Comparison of ENCODE assay signal across 1 cellular context in genomic region chr1:218304281-218305039, GRCh38.
A peak's percentile ranks its signal among the peaks of the same experiment; 100 is the strongest.
TF ChIP-seq lines count a peak whose summit lies in the region.

No MANE protein-coding gene starts in this region.

TF ChIP-seq in K562, 482 proteins besides CTCF, POLR2A, EP300 and RAD21 (continued from another document and continues in another):
- no peak for TF ChIP-seq THAP7 (CRISPR knock-in tag; IDR thresholded peaks at IDR 0.05)
- TF ChIP-seq ARID2 (IDR thresholded peaks at IDR 0.05), result no peak
- no peak for TF ChIP-seq RB1 (IDR thresholded peaks at IDR 0.05; ENCODE audit: low read depth)
- no peak for TF ChIP-seq SNAPC5 (CRISPR knock-in tag; IDR thresholded peaks at IDR 0.05)
- TF ChIP-seq TAF7 (tag; IDR thresholded peaks at IDR 0.05), result no peak
- no peak for TF ChIP-seq ZNF280A (IDR thresholded peaks at IDR 0.05; ENCODE audit: low read depth, partially characterized antibody)
- TF ChIP-seq E2F6 (IDR thresholded peaks at IDR 0.05; ENCODE audit: borderline replicate concordance in 1 of 2, extremely low read depth in 1 of 2, insufficient read depth in 1 of 2, insufficient read length in 1 of 2, low read depth in 1 of 2, low read length in 1 of 2, poor library complexity in 1 of 2, severe bottlenecking in 1 of 2), result peak; percentile 78 to 90
- no peak for TF ChIP-seq CSDE1 (IDR thresholded peaks at IDR 0.05)
- TF ChIP-seq ZNF280B (CRISPR knock-in tag; IDR thresholded peaks at IDR 0.05), result no peak
- TF ChIP-seq FOXM1 (IDR thresholded peaks at IDR 0.05; ENCODE audit: low read depth), result peak; percentile 82; the same call in 1 of the 2 replicates
- no peak for TF ChIP-seq FOXM1 (CRISPR knock-in tag; IDR thresholded peaks at IDR 0.05; ENCODE audit: low read depth)
- TF ChIP-seq KLF16 (IDR thresholded peaks at IDR 0.05), result peak; percentile 80
- TF ChIP-seq FOXP4 (CRISPR knock-in tag; IDR thresholded peaks at IDR 0.05; ENCODE audit: borderline replicate concordance), result no peak
- TF ChIP-seq ARHGAP35 (IDR thresholded peaks at IDR 0.05; ENCODE audit: partially characterized antibody), result no peak
- no peak for TF ChIP-seq LARP7 (IDR thresholded peaks at IDR 0.05)
- no peak for TF ChIP-seq PHB (CRISPR knock-in tag; IDR thresholded peaks at IDR 0.05)
- no peak for TF ChIP-seq BCL6 (CRISPR knock-in tag; IDR thresholded peaks at IDR 0.05)
- TF ChIP-seq IRF1 (CRISPR knock-in tag; IDR thresholded peaks at IDR 0.05; ENCODE audit: borderline replicate concordance), result no peak
- no peak for TF ChIP-seq BRCA1 (IDR thresholded peaks at IDR 0.05)
- TF ChIP-seq BRCA1 (CRISPR knock-in tag; IDR thresholded peaks at IDR 0.05), result no peak
- TF ChIP-seq TGIF2 (CRISPR knock-in tag; IDR thresholded peaks at IDR 0.05), result no peak
- TF ChIP-seq SMC3 (conservative IDR thresholded peaks at IDR 0.05; ENCODE audit: insufficient read depth, low read depth, low read length), result no peak
- peak; percentile 16 for TF ChIP-seq ZFP36 (IDR thresholded peaks at IDR 0.05; ENCODE audit: low read depth, low read length, partially characterized antibody)
- TF ChIP-seq CHCHD3 (CRISPR knock-in tag; IDR thresholded peaks at IDR 0.05), result no peak
- no peak for TF ChIP-seq XRCC4 (IDR thresholded peaks at IDR 0.05; ENCODE audit: extremely low read depth, insufficient read depth, insufficient read length)
- TF ChIP-seq ZBTB2 (IDR thresholded peaks at IDR 0.05), result 0 out of 2 replicates have a peak, but pooled peaks have one; percentile 40
- no peak for TF ChIP-seq SREBF1 (IDR thresholded peaks at IDR 0.05; ENCODE audit: borderline replicate concordance, low read depth, low read length)
- peak; percentile 54 for TF ChIP-seq BRD9 (IDR thresholded peaks at IDR 0.05; ENCODE audit: low read depth, partially characterized antibody)
- TF ChIP-seq JUNB (CRISPR knock-in tag; conservative IDR thresholded peaks at IDR 0.05), result no peak
- no peak for TF ChIP-seq STAT5B (CRISPR knock-in tag; IDR thresholded peaks at IDR 0.05)
- 0 out of 2 replicates have a peak, but pooled peaks have one; percentile 26 for TF ChIP-seq ZNF444 (CRISPR knock-in tag; IDR thresholded peaks at IDR 0.05)
- no peak for TF ChIP-seq RERE (CRISPR knock-in tag; IDR thresholded peaks at IDR 0.05; ENCODE audit: borderline replicate concordance)
- no peak for TF ChIP-seq KAT2B (IDR thresholded peaks at IDR 0.05; ENCODE audit: low read depth, low read length)
- no peak for TF ChIP-seq TAF9B (IDR thresholded peaks at IDR 0.05; ENCODE audit: partially characterized antibody)
- no peak for TF ChIP-seq NCOA2 (IDR thresholded peaks at IDR 0.05; ENCODE audit: partially characterized antibody in 2 of 2)
- TF ChIP-seq ZKSCAN8 (CRISPR knock-in tag; IDR thresholded peaks at IDR 0.05), result 0 out of 2 replicates have a peak, but pooled peaks have one; percentile 50
- no peak for TF ChIP-seq HDAC8 (tag; IDR thresholded peaks at IDR 0.05)
- TF ChIP-seq PHF8 (IDR thresholded peaks at IDR 0.05; ENCODE audit: borderline replicate concordance, low read length), result no peak
- no peak for TF ChIP-seq KDM5B (IDR thresholded peaks at IDR 0.05; ENCODE audit: insufficient replicate concordance, low read depth, low read length)
- TF ChIP-seq NFRKB (IDR thresholded peaks at IDR 0.05; ENCODE audit: low read depth), result no peak
- TF ChIP-seq C11orf30 (IDR thresholded peaks at IDR 0.05; ENCODE audit: low read depth), result no peak
- TF ChIP-seq ZC3H4 (CRISPR knock-in tag; IDR thresholded peaks at IDR 0.05; ENCODE audit: borderline replicate concordance), result no peak
- no peak for TF ChIP-seq PATZ1 (CRISPR knock-in tag; IDR thresholded peaks at IDR 0.05; ENCODE audit: borderline replicate concordance)
- no peak for TF ChIP-seq HMG20B (CRISPR knock-in tag; IDR thresholded peaks at IDR 0.05)
- TF ChIP-seq PHTF2 (CRISPR knock-in tag; IDR thresholded peaks at IDR 0.05), result no peak
- TF ChIP-seq ZNF586 (CRISPR knock-in tag; conservative IDR thresholded peaks at IDR 0.05), result peak; percentile 44; the same call in 1 of the 2 replicates
- no peak for TF ChIP-seq EZH2 (IDR thresholded peaks at IDR 0.05; ENCODE audit: borderline replicate concordance, low read depth, low read length)
- no peak for TF ChIP-seq KLF13 (tag; IDR thresholded peaks at IDR 0.05; ENCODE audit: borderline replicate concordance, low read depth)
- TF ChIP-seq ZNF583 (CRISPR knock-in tag; IDR thresholded peaks at IDR 0.05), result 0 out of 2 replicates have a peak, but pooled peaks have one; percentile 70
- no peak for TF ChIP-seq MLX (CRISPR knock-in tag; conservative IDR thresholded peaks at IDR 0.05)
- TF ChIP-seq ZNF57 (CRISPR knock-in tag; IDR thresholded peaks at IDR 0.05), result no peak
- TF ChIP-seq MIER1 (IDR thresholded peaks at IDR 0.05; ENCODE audit: low read depth), result no peak
- TF ChIP-seq NR2F6 (CRISPR knock-in tag; IDR thresholded peaks at IDR 0.05), result no peak
- peak; percentile 70 for TF ChIP-seq ATF7 (IDR thresholded peaks at IDR 0.05)
- TF ChIP-seq ZNF764 (CRISPR knock-in tag; IDR thresholded peaks at IDR 0.05; ENCODE audit: low read depth), result no peak
